In genomic region chr2:25358836-25359235, GRCh38 we compare ENCODE assay signal across 22 cellular contexts.
"Had no signal": no experiment of that assay in that cellular context is flagged by ENCODE, and none has a peak within 500 bp of the region (broad histone marks: within the 10 kb centered on the region; RNA-seq: fewer than 3 reads in every experiment).

No MANE protein-coding gene starts in this region.

- H3K9me3 ChIP-seq: MG63, SK-N-SH had no signal

- H3K27me3 ChIP-seq: brain microvascular endothelial cell, MG63 had no signal

- ATAC-seq: activated T-cell treated with anti-CD3 and anti-CD28 coated beads, Interleukin-2, amount 50 U/mL, for 4 hours had no signal

- H3K4me3 ChIP-seq: cardiac muscle cell, MG63, PC-9 had no signal

- H3K4me2 ChIP-seq: PC-9, SK-N-SH had no signal

- H3K27ac ChIP-seq: brain microvascular endothelial cell, cardiac muscle cell, PC-9, VCaP had no signal

- DNase-seq: activated CD4-positive, alpha-beta memory T cell treated with anti-CD3 and anti-CD28 coated beads for 36 hours; activated CD4-positive, alpha-beta T cell treated with anti-CD3 and anti-CD28 coated beads, Interleukin-2, amount 10 ng/mL, durations not matched to agents 7 days and 5 days; activated CD4-positive, CD25-positive, alpha-beta regulatory T cell; activated CD8-positive, alpha-beta memory T cell treated with anti-CD3 and anti-CD28 coated beads for 24 hours; activated gamma-delta T cell; activated naive CD4-positive, alpha-beta T cell treated with anti-CD3 and anti-CD28 coated beads for 36 hours; activated naive CD8-positive, alpha-beta T cell treated with anti-CD3 and anti-CD28 coated beads for 36 hours; activated T-cell treated with anti-CD3 and anti-CD28 coated beads, Interleukin-2, amount 50 U/mL, for 4 hours; brain microvascular endothelial cell; MG63; MV-4-11; NCI-H1092 treated with DMSO at 0.1 percent for 48 hours; NCI-H1436; NCI-H1694 treated with DMSO at 0.1 percent for 48 hours; NCI-H2029 treated with DMSO at 0.1 percent for 48 hours; NCI-H510A treated with DMSO at 0.1 percent for 48 hours; NCI-H69; PC-9; SK-N-SH; T-helper 1 cell had no signal

- H2AFZ ChIP-seq: PC-9 had no signal

- H3K36me3 ChIP-seq: brain microvascular endothelial cell, cardiac muscle cell, MG63 had no signal
